ENCODE assay signal across 8 cellular contexts in the genomic region with DNA sequence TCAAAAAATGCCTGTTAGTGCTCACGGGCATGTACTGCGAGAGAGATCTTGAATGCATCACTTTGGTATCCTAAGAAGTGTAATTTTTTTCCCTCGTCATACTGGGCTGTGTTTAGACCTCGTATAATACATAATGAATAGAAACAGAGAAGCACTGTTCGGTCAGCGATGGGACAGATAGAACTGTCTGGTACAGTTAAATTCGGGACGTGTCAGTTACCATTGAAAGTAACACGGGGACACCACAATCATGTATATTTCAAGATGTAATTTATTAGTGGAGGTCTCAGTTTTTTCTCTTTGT. TPM values are rescaled to one million over a fixed set of nuclear protein-coding genes. Genes with fewer than 3 reads are reported as not detected.
DNase-seq lines count a peak whose midpoint lies in the region; TF ChIP-seq lines count a peak whose summit lies in the region.

No MANE protein-coding gene starts in this region.

- no peak overlapping the region for H3K27ac Mint-ChIP-seq in activated CD4-positive, alpha-beta T cell treated with anti-CD3 and anti-CD28 coated beads, Interleukin-2, amount 10 ng/mL, durations not matched to agents 7 days and 5 days
- H3K27ac Mint-ChIP-seq in activated naive CD8-positive, alpha-beta T cell: peak overlapping the region; percentile 16

- peak overlapping the region; percentile 94 for H3K27ac ChIP-seq in temporal lobe (ENCODE audit: low read depth, low read length)

- CTCF ChIA-PET in activated CD4-positive, alpha-beta T cell treated with anti-CD3 and anti-CD28 coated beads, Interleukin-2, amount 10 ng/mL, durations not matched to agents 7 days and 5 days (lab: Charles Lee): interaction anchor here (0.7 to 1.5 kb wide), 2 partner anchors 13 to 82 kb away, joined by 3 read pairs; no protein-coding TSS in a partner anchor

- H3K4me1 Mint-ChIP-seq in activated CD4-positive, alpha-beta T cell treated with anti-CD3 and anti-CD28 coated beads, Interleukin-2, amount 10 ng/mL, durations not matched to agents 7 days and 5 days: peaks cover 24% of the 10 kb centered on the region
- H3K4me1 Mint-ChIP-seq in activated naive CD8-positive, alpha-beta T cell (ENCODE audit: low read depth): peaks cover 20% of the 10 kb centered on the region

- POLR2A ChIA-PET in activated CD4-positive, alpha-beta T cell treated with anti-CD3 and anti-CD28 coated beads, Interleukin-2, amount 10 ng/mL, durations not matched to agents 7 days and 5 days (lab: Charles Lee): no interaction called here

- H3K4me3 Mint-ChIP-seq in activated CD4-positive, alpha-beta T cell treated with anti-CD3 and anti-CD28 coated beads, Interleukin-2, amount 10 ng/mL, durations not matched to agents 7 days and 5 days: peak overlapping the region; percentile 93
- peak overlapping the region; percentile 96 for H3K4me3 Mint-ChIP-seq in activated naive CD8-positive, alpha-beta T cell

- TF ChIP-seq CTCF in kidney epithelial cell (IDR thresholded peaks at IDR 0.05; ENCODE audit: insufficient read depth, low read length, poor library complexity, severe bottlenecking): no peak

- no peaks in the 10 kb centered on the region for H3K9me3 Mint-ChIP-seq in activated CD4-positive, alpha-beta T cell treated with anti-CD3 and anti-CD28 coated beads, Interleukin-2, amount 10 ng/mL, durations not matched to agents 7 days and 5 days
- no peaks in the 10 kb centered on the region for H3K9me3 Mint-ChIP-seq in activated naive CD8-positive, alpha-beta T cell (ENCODE audit: low read depth)

- peaks cover 23% of the 10 kb centered on the region for H3K27me3 Mint-ChIP-seq in activated CD4-positive, alpha-beta T cell treated with anti-CD3 and anti-CD28 coated beads, Interleukin-2, amount 10 ng/mL, durations not matched to agents 7 days and 5 days
- peaks cover 7% of the 10 kb centered on the region for H3K27me3 Mint-ChIP-seq in activated naive CD8-positive, alpha-beta T cell

- DNase-seq in activated CD4-positive, alpha-beta T cell treated with anti-CD3 and anti-CD28 coated beads, Interleukin-2, amount 10 ng/mL, durations not matched to agents 7 days and 5 days: no peak
- DNase-seq in activated CD4-positive, alpha-beta T cell treated with anti-CD3 and anti-CD28 coated beads, Interleukin-2, amount 50 U/mL, for 48 hours: no peak
- DNase-seq in kidney epithelial cell (ENCODE audit: low read depth) (no peak), NCI-H226 (no peak)
- no peak for DNase-seq in effector CD8-positive, alpha-beta T cell (lab: John Stamatoyannopoulos, UW)
- no peak for DNase-seq in stimulated activated naive CD4-positive, alpha-beta T cell (lab: John Stamatoyannopoulos, UW)

- H3K36me3 Mint-ChIP-seq in activated CD4-positive, alpha-beta T cell treated with anti-CD3 and anti-CD28 coated beads, Interleukin-2, amount 10 ng/mL, durations not matched to agents 7 days and 5 days (ENCODE audit: low read depth): peaks cover 10% of the 10 kb centered on the region
- H3K36me3 Mint-ChIP-seq in activated naive CD8-positive, alpha-beta T cell: peaks cover 2% of the 10 kb centered on the region

- H3K27me3 ChIP-seq in kidney epithelial cell (ENCODE audit: control insufficient read depth, insufficient read depth, low read length): no peaks in the 10 kb centered on the region

- no peaks in the 10 kb centered on the region for H3K36me3 ChIP-seq in kidney epithelial cell (ENCODE audit: control insufficient read depth, insufficient read depth, low read length)

- peak overlapping the region; percentile 97 for H3K4me3 ChIP-seq in kidney epithelial cell (ENCODE audit: low read depth, low read length)

RNA-seq across cellular contexts. Expression of gene PKP4, which starts 1.8 kb away (rescaled TPM):
- total RNA-seq in activated CD4-positive, alpha-beta T cell treated with anti-CD3 and anti-CD28 coated beads, Interleukin-2, amount 10 ng/mL, durations not matched to agents 7 days and 5 days: 10 to 100 TPM; 36.3 to 43.1 TPM
- 29.4 and 30.5 TPM in 2 replicates for total RNA-seq in kidney epithelial cell
- total RNA-seq in temporal lobe: 98.8 TPM

RNA-seq across cellular contexts. Expression of gene CCDC148, which starts 2.0 kb away (rescaled TPM):
- under 1 TPM in 1 of 2 experiments, not detected in 1; 0.15 TPM for total RNA-seq in activated CD4-positive, alpha-beta T cell treated with anti-CD3 and anti-CD28 coated beads, Interleukin-2, amount 10 ng/mL, durations not matched to agents 7 days and 5 days
- total RNA-seq in kidney epithelial cell (0.68 and 1.0 TPM in 2 replicates), temporal lobe (16.7 TPM)
